ENCODE assay signal across 21 cellular contexts in the genomic region with DNA sequence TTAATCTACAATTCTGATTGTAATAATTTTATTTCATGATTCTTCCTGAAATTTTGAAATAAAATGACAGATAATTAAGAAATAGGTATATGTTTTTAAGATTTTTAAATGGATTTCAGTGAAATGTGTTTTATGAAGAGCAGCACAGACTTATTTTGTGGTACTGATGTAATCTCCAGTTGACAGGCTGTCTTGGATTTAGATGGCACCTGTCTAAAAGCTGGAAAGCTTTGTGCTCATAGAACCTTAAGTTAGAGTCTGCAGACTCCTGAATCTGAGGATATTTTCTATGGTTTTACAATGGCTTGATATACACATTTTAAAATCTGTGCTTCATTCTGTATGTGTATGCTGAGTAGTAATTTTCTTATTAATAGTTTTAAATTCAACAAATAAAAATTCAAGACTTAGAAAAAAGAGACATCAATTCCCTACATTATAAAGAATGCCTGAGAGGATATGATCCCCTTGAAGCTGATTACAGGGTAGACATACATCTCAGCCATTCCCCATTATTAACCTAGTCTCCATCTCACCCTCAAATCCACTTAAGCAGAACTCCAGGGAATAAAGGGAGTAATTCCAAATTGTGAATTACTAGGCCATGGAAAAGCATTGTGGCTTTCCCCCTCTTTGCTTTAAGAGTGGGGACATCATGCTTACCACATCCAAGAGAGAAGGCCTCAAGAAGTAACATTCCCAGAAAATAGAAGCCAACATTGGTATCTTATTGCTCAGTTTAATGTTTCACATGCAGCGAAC. TPM values are rescaled to one million over a fixed set of nuclear protein-coding genes. Genes with fewer than 3 reads are reported as not detected.
DNase-seq lines count a peak whose midpoint lies in the region; FAIRE-seq and TF ChIP-seq lines count a peak whose summit lies in the region.
"Had no signal": no experiment of that assay in that cellular context is flagged by ENCODE, and none has a peak within 500 bp of the region (broad histone marks: within the 10 kb centered on the region; RNA-seq: fewer than 3 reads in every experiment).

No MANE protein-coding gene starts in this region.

- no peaks in the 10 kb centered on the region for H3K4me1 Mint-ChIP-seq in CD14-positive monocyte
- H3K4me1 Mint-ChIP-seq: CD4-positive, CD25-positive, alpha-beta regulatory T cell had no signal

- H3K9me3 Mint-ChIP-seq in CD14-positive monocyte = peaks cover 0 to 5% (median 3%) of the 10 kb centered on the region in 7 donors

- H3K79me2 ChIP-seq in osteoblast (ENCODE audit: insufficient read depth, low read length) = no peaks in the 10 kb centered on the region

- no peaks in the 10 kb centered on the region for H4K20me1 ChIP-seq in osteoblast (ENCODE audit: insufficient read depth, low read length)

- no peaks in the 10 kb centered on the region for H3K9me3 ChIP-seq in osteoblast (ENCODE audit: low read depth, low read length)
- H3K9me3 ChIP-seq: Caco-2 had no signal

- H3K4me3 ChIP-seq in osteoblast (ENCODE audit: insufficient read depth, low read length) = no peak overlapping the region

- H3K27ac ChIP-seq in osteoblast (ENCODE audit: low read depth, low read length) = no peak overlapping the region

- no peak overlapping the region for H3K4me2 ChIP-seq in osteoblast (ENCODE audit: insufficient read depth, low read length)

- H3K27ac Mint-ChIP-seq in CD14-positive monocyte = no peak overlapping the region
- H3K27ac Mint-ChIP-seq: CD4-positive, CD25-positive, alpha-beta regulatory T cell; CD8-positive, alpha-beta T cell had no signal

- no peaks in the 10 kb centered on the region for H3K27me3 ChIP-seq in osteoblast (ENCODE audit: insufficient read depth, low read length)

- H3K4me1 ChIP-seq in osteoblast (ENCODE audit: insufficient read depth, low read length) = no peaks in the 10 kb centered on the region
- H3K4me1 ChIP-seq: Caco-2 had no signal

- FAIRE-seq in D721Med (lab: Jason Lieb, UNC) = peak; percentile 99
- FAIRE-seq: GM12891, GM18507, H54 had no signal

- intact Hi-C loops in CD14-positive monocyte (cut with micrococcal nuclease) = no loop called here

- no peaks in the 10 kb centered on the region for H3K27me3 Mint-ChIP-seq in CD14-positive monocyte (ENCODE audit: low read depth in 3 of 3)
- H3K27me3 Mint-ChIP-seq: CD4-positive, CD25-positive, alpha-beta regulatory T cell had no signal

- no peak overlapping the region for H2AFZ ChIP-seq in osteoblast (ENCODE audit: low read length)

- no peak for TF ChIP-seq CTCF in D721Med (IDR thresholded peaks at IDR 0.05; ENCODE audit: insufficient read depth, missing control alignments)
- no peak for TF ChIP-seq CTCF in osteoblast (IDR thresholded peaks at IDR 0.05; ENCODE audit: extremely low read depth, low read depth, low read length)
- TF ChIP-seq CTCF in CD14-positive monocyte (IDR thresholded peaks at IDR 0.05) = no peak

- H3K4me3 Mint-ChIP-seq in CD14-positive monocyte = no peak overlapping the region
- H3K4me3 Mint-ChIP-seq: CD4-positive, CD25-positive, alpha-beta regulatory T cell; CD8-positive, alpha-beta T cell had no signal

- no peaks in the 10 kb centered on the region for H3K36me3 ChIP-seq in osteoblast (ENCODE audit: insufficient read depth, low read length)

- H3K36me3 Mint-ChIP-seq in CD14-positive monocyte = no peaks in the 10 kb centered on the region
- H3K36me3 Mint-ChIP-seq: CD4-positive, CD25-positive, alpha-beta regulatory T cell; CD8-positive, alpha-beta T cell had no signal

- DNase-seq in D721Med (ENCODE audit: insufficient read length, low spot score) (no peak), NCI-H2227 treated with DMSO at 0.1 percent for 48 hours (lab: John Stamatoyannopoulos, UW) (peak; percentile 93), NCI-H82 treated with DMSO at 0.1 percent for 48 hours (lab: John Stamatoyannopoulos, UW; ENCODE audit: unreplicated experiment) (peak; percentile 91), osteoblast (ENCODE audit: insufficient read length, low spot score, missing footprints) (peak; percentile 58), CD14-positive monocyte (ENCODE audit: low spot score) (no peak), kidney glomerular epithelial cell (lab: John Stamatoyannopoulos, UW) (no peak), occipital lobe (lab: John Stamatoyannopoulos, UW) (no peak)
- DNase-seq: C1 segment of cervical spinal cord; Caco-2; CD4-positive, CD25-positive, alpha-beta regulatory T cell; CD8-positive, alpha-beta T cell; DMS53; DMS79 treated with DMSO at 0.1 percent for 48 hours; GF-D8; GOT3; HCEC 1CT had no signal

RNA-seq across cellular contexts. Expression of a gene that starts 33.7 kb away (rescaled TPM):
- total RNA-seq in osteoblast = 22.4 and 35.4 TPM in 2 replicates
- under 1 TPM in 1 of 2 donors, not detected in 1; 0.09 TPM for polyA plus RNA-seq in CD14-positive monocyte
- 8.9 TPM for total RNA-seq in occipital lobe
- total RNA-seq: A172; CD4-positive, CD25-positive, alpha-beta regulatory T cell; CD8-positive, alpha-beta T cell; G401 had no signal
- polyA plus RNA-seq: CD4-positive, CD25-positive, alpha-beta regulatory T cell had no signal

Comparison
In these comparisons a context has a peak if more than half of its experiments do, and no peak if none do; other contexts are left out.
1. DNase-seq: peak in NCI-H2227 treated with DMSO at 0.1 percent for 48 hours (single experiment), NCI-H82 treated with DMSO at 0.1 percent for 48 hours (single experiment) and osteoblast (single experiment); none in D721Med (single experiment), CD14-positive monocyte (single experiment), kidney glomerular epithelial cell (single experiment) and occipital lobe (single experiment).